ENCODE assay signal across 11 cellular contexts in genomic region chr1:226410958-226411357, GRCh38. TPM values are rescaled to one million over a fixed set of nuclear protein-coding genes. Genes with fewer than 3 reads are reported as not detected.
DNase-seq lines count a peak whose midpoint lies in the region; ATAC-seq and TF ChIP-seq lines count a peak whose summit lies in the region.
"Had no signal": no experiment of that assay in that cellular context is flagged by ENCODE, and none has a peak within 500 bp of the region (broad histone marks: within the 10 kb centered on the region; RNA-seq: fewer than 3 reads in every experiment).

No MANE protein-coding gene starts in this region.

- no peak overlapping the region for H2AK5ac ChIP-seq in neuronal stem cell (ENCODE audit: low read depth, low read length)

- no peaks in the 10 kb centered on the region for H3K36me3 Mint-ChIP-seq in nephron (ENCODE audit: low read depth)
- H3K36me3 Mint-ChIP-seq in stimulated activated memory B cell treated with anti-CD40 and anti-IgM and Interleukin-4, amounts not matched to agents 10 μg/mL and 1 μg/mL and 100 μg/mL, for 72 hours: peaks cover 8% of the 10 kb centered on the region

- H3K9ac ChIP-seq in neuronal stem cell (ENCODE audit: low read depth, low read length, poor library complexity): no peak overlapping the region
- H3K9ac ChIP-seq: BLaER1 had no signal

- H3K27me3 Mint-ChIP-seq in nephron (ENCODE audit: low read depth): no peaks in the 10 kb centered on the region
- H3K27me3 Mint-ChIP-seq in stimulated activated memory B cell treated with anti-CD40 and anti-IgM and Interleukin-4, amounts not matched to agents 10 μg/mL and 1 μg/mL and 100 μg/mL, for 72 hours: no peaks in the 10 kb centered on the region

- H3K9me3 Mint-ChIP-seq in nephron: no peaks in the 10 kb centered on the region
- no peaks in the 10 kb centered on the region for H3K9me3 Mint-ChIP-seq in stimulated activated memory B cell treated with anti-CD40 and anti-IgM and Interleukin-4, amounts not matched to agents 10 μg/mL and 1 μg/mL and 100 μg/mL, for 72 hours
- H3K9me3 Mint-ChIP-seq: HFFc6 had no signal

- H3K4ac ChIP-seq in neuronal stem cell (ENCODE audit: low read length): no peak overlapping the region

- H3K4me3 Mint-ChIP-seq in nephron: peak overlapping the region in 2 of 3 experiments; percentile 47 to 59
- H3K4me3 Mint-ChIP-seq in stimulated activated memory B cell treated with anti-CD40 and anti-IgM and Interleukin-4, amounts not matched to agents 10 μg/mL and 1 μg/mL and 100 μg/mL, for 72 hours: no peak overlapping the region
- H3K4me3 Mint-ChIP-seq: HFFc6 had no signal

- H4K91ac ChIP-seq in neuronal stem cell (ENCODE audit: low read depth, low read length, poor library complexity): no peak overlapping the region

- H2BK5ac ChIP-seq in neuronal stem cell (ENCODE audit: low read length): no peak overlapping the region

- H3K4me2 ChIP-seq in neuronal stem cell (ENCODE audit: insufficient read depth, low read length, poor library complexity, severe bottlenecking): no peak overlapping the region
- H3K4me2 ChIP-seq: BLaER1 had no signal

- H3K79me1 ChIP-seq in neuronal stem cell (ENCODE audit: low read depth, low read length): no peaks in the 10 kb centered on the region

- H3K4me3 ChIP-seq in adrenal gland: no peak overlapping the region
- H3K4me3 ChIP-seq in neuronal stem cell (ENCODE audit: low read length in 2 of 2): no peak overlapping the region
- H3K4me3 ChIP-seq: BLaER1, GM12878 had no signal

- H3K14ac ChIP-seq in neuronal stem cell (ENCODE audit: low read length): no peak overlapping the region

- peak overlapping the region in 1 of 3 experiments; percentile 13 for H3K27ac Mint-ChIP-seq in nephron
- peak overlapping the region; percentile 60 for H3K27ac Mint-ChIP-seq in stimulated activated memory B cell treated with anti-CD40 and anti-IgM and Interleukin-4, amounts not matched to agents 10 μg/mL and 1 μg/mL and 100 μg/mL, for 72 hours
- H3K27ac Mint-ChIP-seq: HFFc6 had no signal

- H2AFZ ChIP-seq in neuronal stem cell (ENCODE audit: low read length): no peak overlapping the region

- H3K18ac ChIP-seq in neuronal stem cell (ENCODE audit: low read length): no peak overlapping the region

- 93 to 97% (median 95%) methylated on average over 2 of the region's 2 CpGs for WGBS in adrenal gland, 4 donors
- WGBS in neuronal stem cell (ENCODE audit: extremely low coverage in 2 of 2, insufficient read length in 2 of 2, insufficient replicate concordance in 1 of 2), 2 donors: no CpG with 5 or more reads among the region's 2 CpGs

- H3K27me3 ChIP-seq in adrenal gland: no peaks in the 10 kb centered on the region
- H3K27me3 ChIP-seq in neuronal stem cell (ENCODE audit: control insufficient read depth in 3 of 3, insufficient read depth in 3 of 3, low read depth in 1 of 3, low read length in 3 of 3): peaks cover 0 to 21% (median 0%) of the 10 kb centered on the region in 3 experiments
- H3K27me3 ChIP-seq: BLaER1 had no signal

- no peak for TF ChIP-seq POLR2A in adrenal gland (IDR thresholded peaks at IDR 0.05)

- no peak overlapping the region for H3K23ac ChIP-seq in neuronal stem cell (ENCODE audit: low read depth, low read length, poor library complexity)

- H3K27ac ChIP-seq in adrenal gland (peak overlapping the region in 3 of 5 donors; percentile 55 to 64 (median 61)), neuronal stem cell (replicated peaks; ENCODE audit: low read length) (no peak overlapping the region)
- H3K27ac ChIP-seq: BLaER1 had no signal

- H2BK120ac ChIP-seq in neuronal stem cell (ENCODE audit: low read depth, low read length): no peak overlapping the region

- intact Hi-C loops in adrenal gland (cut with DNase I): no loop called here

- ATAC-seq in stimulated activated memory B cell treated with anti-CD40 and anti-IgM and Interleukin-4, amounts not matched to agents 10 μg/mL and 1 μg/mL and 100 μg/mL, for 72 hours: no peak
- ATAC-seq: GM12878, HepG2 had no signal

- H2BK12ac ChIP-seq in neuronal stem cell (ENCODE audit: low read length): no peak overlapping the region

- peaks cover 12% of the 10 kb centered on the region for H3K4me1 Mint-ChIP-seq in nephron
- H3K4me1 Mint-ChIP-seq in stimulated activated memory B cell treated with anti-CD40 and anti-IgM and Interleukin-4, amounts not matched to agents 10 μg/mL and 1 μg/mL and 100 μg/mL, for 72 hours: peaks cover 26% of the 10 kb centered on the region

- H2BK15ac ChIP-seq in neuronal stem cell (ENCODE audit: low read length): no peak overlapping the region

- no peaks in the 10 kb centered on the region for H3K9me3 ChIP-seq in adrenal gland (replicated peaks in 1 of 3)
- no peaks in the 10 kb centered on the region for H3K9me3 ChIP-seq in neuronal stem cell (replicated peaks in 1 of 2; ENCODE audit: control insufficient read depth in 2 of 2, insufficient read depth in 1 of 2, low read depth in 1 of 2, low read length in 2 of 2)
- H3K9me3 ChIP-seq: BLaER1 had no signal

- DNase-seq in adrenal gland (peak in 1 of 7 donors; percentile 38), neuronal stem cell (ENCODE audit: low spot score) (no peak), DMS53 (lab: John Stamatoyannopoulos, UW) (no peak), 8988T (no peak)
- DNase-seq: HCEC 1CT, HFFc6 had no signal

- H3K4me1 ChIP-seq in adrenal gland (replicated peaks in 1 of 2) (peaks cover 6 to 16% of the 10 kb centered on the region in 2 donors), neuronal stem cell (ENCODE audit: control insufficient read depth in 2 of 2, insufficient read depth in 1 of 2, low read depth in 1 of 2, low read length in 2 of 2) (peaks cover 6 to 8% of the 10 kb centered on the region in 2 donors)

- H3K36me3 ChIP-seq in adrenal gland (replicated peaks in 1 of 2) (no peaks in the 10 kb centered on the region), neuronal stem cell (replicated peaks in 1 of 2; ENCODE audit: control insufficient read depth in 2 of 2, insufficient read depth in 2 of 2, low read length in 2 of 2) (no peaks in the 10 kb centered on the region)
- H3K36me3 ChIP-seq: BLaER1 had no signal

- TF ChIP-seq CTCF in adrenal gland (IDR thresholded peaks at IDR 0.05) (no peak), nephron (IDR thresholded peaks at IDR 0.05; ENCODE audit: unreplicated experiment in 3 of 3) (no peak)

- no peak overlapping the region for H4K8ac ChIP-seq in neuronal stem cell (ENCODE audit: low read depth, low read length)

RNA-seq across cellular contexts. Expression of gene PARP1, which starts 3.1 kb away (rescaled TPM):
- total RNA-seq in adrenal gland: 100 to 1,000 TPM in 4 of 8 donors, 10 to 100 TPM in 4; 56.0 to 150 (median 89.8) TPM
- polyA plus RNA-seq in adrenal gland: 10 to 100 TPM; 15.3 to 66.1 (median 19.6) TPM
- 231 TPM for polyA plus RNA-seq in neuronal stem cell (2013, experiment 1 of 2)
- polyA plus RNA-seq in neuronal stem cell (2013, experiment 2 of 2): 243 TPM
